Comparison of ENCODE assay signal across 8 cellular contexts in the genomic region with DNA sequence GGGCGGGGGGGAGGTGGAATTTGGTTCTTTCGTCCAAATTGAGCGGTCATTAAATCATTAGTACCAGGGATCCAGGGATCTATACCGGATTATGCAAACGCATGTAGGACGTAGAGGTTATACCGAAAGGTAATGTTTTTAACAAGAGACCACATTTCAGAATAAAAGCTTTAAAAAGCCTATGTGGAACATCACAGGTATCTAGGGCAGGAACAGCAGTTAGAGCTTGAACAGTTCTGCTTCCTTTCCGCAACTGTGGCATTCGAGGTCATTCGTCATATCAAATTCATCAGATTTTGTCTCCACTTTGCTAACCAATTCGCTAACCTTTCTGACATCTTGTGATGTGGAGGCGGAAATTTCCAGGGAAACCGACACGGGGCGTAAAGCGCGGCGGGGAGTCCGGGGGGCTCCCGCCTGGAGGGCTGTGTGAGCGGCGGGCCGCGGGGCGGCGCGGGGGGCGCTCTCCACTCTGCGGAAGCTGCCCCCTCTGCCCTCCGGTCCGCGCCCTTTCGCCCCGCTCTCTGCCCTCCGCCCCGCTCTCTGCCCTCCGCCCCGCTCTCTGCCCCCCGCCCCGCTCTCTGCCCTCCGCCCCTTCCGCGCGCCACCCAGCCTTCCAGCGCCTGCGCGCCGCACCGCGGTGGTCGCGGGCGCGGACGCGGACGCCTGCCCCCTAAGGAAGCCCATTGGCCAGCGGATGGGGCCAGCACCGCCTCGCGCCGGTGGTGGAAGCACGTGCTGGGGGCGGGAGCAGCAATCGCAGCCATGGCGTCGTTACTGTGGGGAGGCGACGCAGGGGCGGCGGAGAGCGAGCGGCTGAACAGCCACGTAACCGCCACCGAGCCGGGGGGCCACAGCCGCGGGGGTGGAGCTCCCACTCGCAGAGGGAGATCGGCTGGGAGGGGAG. TPM values are rescaled to one million over a fixed set of nuclear protein-coding genes. Genes with fewer than 3 reads are reported as not detected.
DNase-seq lines count a peak whose midpoint lies in the region; ATAC-seq, FAIRE-seq and TF ChIP-seq lines count a peak whose summit lies in the region.

A gene (plus strand): TSS at position 756 of the 907 bp plus-strand sequence. CDS start 10 bp downstream, at position 766.

- no peak for TF ChIP-seq RAD21 in GM12878 (IDR thresholded peaks at IDR 0.05; ENCODE audit: insufficient read depth, low read depth, low read length)

- no peaks in the 10 kb centered on the region for H4K20me1 ChIP-seq in GM12878 (ENCODE audit: control insufficient read depth, insufficient read depth)

- H3K27ac ChIP-seq in GM12878 (ENCODE audit: control insufficient read depth, insufficient read depth): no peak within 1 kb of the TSS
- no peak within 1 kb of the TSS for H3K27ac ChIP-seq in spleen

- BruUV-seq in GM12878 (replicated peaks; lab: Mats Ljungman, UMichigan): no TSS peak

- H3K4me3 ChIP-seq in GM12878 (no peak within 1 kb of the TSS; the same call in 1 of the 2 replicates), spleen (peak within 1 kb of the TSS; percentile 55 to 77 (median 66)), mucosa of descending colon (no peak within 1 kb of the TSS)

- RAD21 ChIA-PET in GM12878 (lab: Charles Lee; ENCODE audit: unreplicated experiment): interaction anchor here (1.0 kb wide), 3 partner anchors 10 to 16 kb away, joined by 3 to 8 read pairs (median 4); a partner anchor contains a TSS

- CTCF ChIA-PET in GM12878 (lab: Yijun Ruan, JAX): interaction anchor here (1.4 to 1.7 kb wide), 3 partner anchors 16 to 290 kb away, joined by 4 to 10 read pairs (median 5); a partner anchor contains a TSS

- H3K27me3 ChIP-seq in GM12878 (replicated peaks in 1 of 2; ENCODE audit: control insufficient read depth in 2 of 2, insufficient read depth in 2 of 2, low read length in 1 of 2): peaks cover 3 to 7% of the 10 kb centered on the region in 2 experiments; a peak in 3 of 4 replicates
- peaks cover 0 to 44% (median 19%) of the 10 kb centered on the region in 7 donors for H3K27me3 ChIP-seq in spleen (replicated peaks in 1 of 7)

- H3K79me2 ChIP-seq in GM12878 (ENCODE audit: control insufficient read depth, insufficient read depth, low read length): peaks cover 8% of the 10 kb centered on the region

- SMC1A ChIA-PET in GM12878 (lab: Charles Lee; ENCODE audit: uncharacterized antibody, unreplicated experiment): interaction anchor here (1.7 kb wide), 1 partner anchor 18 kb away, joined by 3 read pairs; no protein-coding TSS in a partner anchor

- DNase-seq in NCI-H2227 (lab: John Stamatoyannopoulos, UW; ENCODE audit: unreplicated experiment): peak; percentile 92
- no peak for DNase-seq in GM12878 (ENCODE audit: low read depth, low spot score)
- DNase-seq in iPS-NIHi7 (ENCODE audit: extremely low spot score): peak; percentile 79
- DNase-seq in spleen: peak; percentile 85
- DNase-seq in H54 (ENCODE audit: insufficient read length, low spot score): no peak
- DNase-seq in mucosa of descending colon: no peak

- in situ Hi-C loops in GM12878 (cut with MboI): no loop called here

- no peak within 1 kb of the TSS for H2AFZ ChIP-seq in GM12878 (ENCODE audit: control insufficient read depth, low read depth, low read length)

- no peak for ATAC-seq in GM12878
- ATAC-seq in HG03457 (IDR thresholded peaks at IDR 0.05; ENCODE audit: unreplicated experiment): no peak
- ATAC-seq in mucosa of descending colon: no peak

- WGBS in GM12878 (ENCODE audit: insufficient coverage, insufficient replicate concordance, low lambda C conversion rate, missing lambda C conversion rate): 67% methylated on average over 53 of the region's 81 CpGs
- WGBS in spleen, 5 donors: 5 to 10% (median 7%) methylated on average over 54 to 81 of the region's 81 CpGs

- H3K36me3 ChIP-seq in ES-I3 (ENCODE audit: insufficient read depth, low read length): peaks cover 14% of the 10 kb centered on the region
- peaks cover 4 to 13% of the 10 kb centered on the region in 2 experiments for H3K36me3 ChIP-seq in GM12878 (ENCODE audit: control insufficient read depth in 2 of 2, insufficient read depth in 2 of 2, low read length in 1 of 2)
- H3K36me3 ChIP-seq in spleen: peaks cover 0 to 16% (median 13%) of the 10 kb centered on the region in 6 donors
- no peaks in the 10 kb centered on the region for H3K36me3 ChIP-seq in mucosa of descending colon (ENCODE audit: low read depth)

- peak within 1 kb of the TSS; percentile 45 for H3K4me2 ChIP-seq in GM12878 (ENCODE audit: control insufficient read depth, insufficient read depth)

- peak within 1 kb of the TSS; percentile 59 for H3K9ac ChIP-seq in ES-I3 (ENCODE audit: low read depth, low read length)
- H3K9ac ChIP-seq in GM12878 (ENCODE audit: control insufficient read depth, insufficient read depth, low read length): no peak within 1 kb of the TSS

- TF ChIP-seq EP300 in GM12878 (IDR thresholded peaks at IDR 0.05; ENCODE audit: borderline replicate concordance in 1 of 2, control insufficient read depth in 1 of 2, low read depth in 2 of 2, low read length in 2 of 2): no peak

- H3K4me1 ChIP-seq in ES-I3 (ENCODE audit: insufficient read depth, low read length) (no peaks in the 10 kb centered on the region), GM12878 (ENCODE audit: control insufficient read depth, insufficient read depth, low read length) (peaks cover 4% of the 10 kb centered on the region; the same call in 1 of the 2 replicates), spleen (peaks cover 5 to 41% (median 30%) of the 10 kb centered on the region in 6 donors), mucosa of descending colon (ENCODE audit: low read depth) (peaks cover 13% of the 10 kb centered on the region)

- POLR2A ChIA-PET in GM12878 (lab: Charles Lee): interaction anchor here (0.9 to 2.1 kb wide), 2 partner anchors 17 to 312 kb away, joined by 7 to 13 read pairs; a partner anchor contains a TSS

- TF ChIP-seq POLR2A in GM12878 (IDR thresholded peaks at IDR 0.05; ENCODE audit: low read depth, low read length): peak; percentile 32; the same call in 1 of the 2 replicates
- TF ChIP-seq POLR2A in spleen (IDR thresholded peaks at IDR 0.05): no peak
- no peak for TF ChIP-seq POLR2A in H54 (IDR thresholded peaks at IDR 0.05; ENCODE audit: low read depth, low read length)

- FAIRE-seq in GM12878 (lab: Jason Lieb, UNC): no peak
- no peak for FAIRE-seq in H54 (lab: Jason Lieb, UNC)

- intact Hi-C loops in GM12878 (cut with micrococcal nuclease; ENCODE audit: unreplicated experiment): no loop called here
- intact Hi-C loops in spleen (cut with DNase I; ENCODE audit: low total_unique reads): no loop called here
- intact Hi-C loops in mucosa of descending colon (cut with DNase I, micrococcal nuclease): no loop called here

- TF ChIP-seq CTCF in GM12878 (IDR thresholded peaks at IDR 0.05 in 2 of 3, conservative IDR thresholded peaks at IDR 0.05 in 1 of 3; ENCODE audit: control insufficient read depth in 2 of 3, extremely low read depth in 1 of 3, insufficient read depth in 1 of 3, low read depth in 3 of 3, low read length in 3 of 3): no peak
- TF ChIP-seq CTCF in spleen (IDR thresholded peaks at IDR 0.05 in 8 of 11, conservative IDR thresholded peaks at IDR 0.05 in 3 of 11): no peak
- TF ChIP-seq CTCF in mucosa of descending colon (IDR thresholded peaks at IDR 0.05): no peak

- no peaks in the 10 kb centered on the region for H3K9me3 ChIP-seq in ES-I3 (ENCODE audit: control insufficient read depth, insufficient read depth, low read length)
- peaks cover 1% of the 10 kb centered on the region; the same call in 2 of the 3 replicates for H3K9me3 ChIP-seq in GM12878 (replicated peaks; ENCODE audit: control insufficient read depth, insufficient read depth, low read length)
- H3K9me3 ChIP-seq in spleen: no peaks in the 10 kb centered on the region
- H3K9me3 ChIP-seq in mucosa of descending colon: no peaks in the 10 kb centered on the region

TF ChIP-seq in GM12878, 131 proteins besides CTCF, POLR2A, EP300 and RAD21:
- 0 out of 4 replicates have a peak, but pooled peaks of 1 of the 2 experiments have one; percentile 10 for TF ChIP-seq BHLHE40 (IDR thresholded peaks at IDR 0.05; ENCODE audit: borderline replicate concordance in 1 of 2, low read depth in 2 of 2, low read length in 1 of 2)
- TF ChIP-seq SIX5 (IDR thresholded peaks at IDR 0.05; ENCODE audit: low read depth, low read length, severe bottlenecking): no peak

RNA-seq across cellular contexts. Expression of the gene that starts here (rescaled TPM):
- total RNA-seq in GM12878 (2013; cell fraction: nucleolus; rRNA removed): not detected in 2 replicates
- total RNA-seq in GM12878 (2014; rRNA removed): not detected in 2 replicates
- not detected in 2 replicates for total RNA-seq in GM12878 (2014; rRNA removed; fragmentation: Illumina TruSeq; extraction: Trizol)
- not detected in 2 replicates for total RNA-seq in GM12878 (2021)
- polyA plus RNA-seq in GM12878 (2011; ENCODE audit: low read depth): not detected
- 0.05 TPM in 1 of 2 replicates, not detected in the other for polyA plus RNA-seq in GM12878 (2011; rRNA removed)
- 0.01 TPM in 1 of 2 replicates, not detected in the other for polyA plus RNA-seq in GM12878 (2011; cell fraction: cytosol; rRNA removed)
- polyA plus RNA-seq in GM12878 (2011; cell fraction: nucleus; rRNA removed): 0.03 and 0.04 TPM in 2 replicates
- not detected in 2 replicates for polyA plus RNA-seq in GM12878 (2012)
- polyA plus RNA-seq in GM12878 (2014; fragmentation: Illumina TruSeq; extraction: Trizol): 0.13 TPM in 1 of 2 replicates, not detected in the other
- polyA plus RNA-seq in GM12878 (2014; fragmentation: Nextera tagmentation; extraction: Ambion mirVana): not detected
- not detected in 2 replicates for polyA plus RNA-seq in GM12878 (2014; rRNA removed)
- polyA plus RNA-seq in GM12878 (2016; fragmentation: Nextera tagmentation; extraction: Ambion mirVana): not detected
- polyA minus RNA-seq in GM12878 (2011; rRNA and poly(A)+ RNA removed): not detected in 2 replicates
- not detected in 2 replicates for polyA minus RNA-seq in GM12878 (2011; cell fraction: cytosol; rRNA and poly(A)+ RNA removed)
- polyA minus RNA-seq in GM12878 (2011; cell fraction: nucleus; rRNA and poly(A)+ RNA removed): not detected in 2 replicates
- total RNA-seq in spleen: 1 to 10 TPM in 2 of 7 donors, under 1 TPM in 3, not detected in 2; 0.33 to 1.8 (median 0.85) TPM
- under 1 TPM; 0.11 to 0.24 (median 0.22) TPM for polyA plus RNA-seq in spleen
- under 1 TPM in 2 of 3 donors, not detected in 1; 0.05 to 0.54 TPM for total RNA-seq in mucosa of descending colon

Comparison
In these comparisons a context has a peak if more than half of its experiments do, and no peak if none do; other contexts are left out.
1. DNase-seq: peak in NCI-H2227 (single experiment), iPS-NIHi7 (single experiment) and spleen (single experiment); none in GM12878 (single experiment), H54 (single experiment) and mucosa of descending colon (0 of 3).
2. H3K4me3 ChIP-seq: peak in spleen (8 of 8); none in GM12878 (single experiment) and mucosa of descending colon (single experiment).